1 cellular context compared by ENCODE assay signal in genomic region chr1:2502661-2503553, GRCh38.
A peak's percentile ranks its signal among the peaks of the same experiment; 100 is the strongest.
TF ChIP-seq lines count a peak whose summit lies in the region.

No MANE protein-coding gene starts in this region.

TF ChIP-seq in HepG2, 621 proteins besides CTCF, POLR2A, EP300 and RAD21:
- TF ChIP-seq KDM2A (CRISPR knock-in tag; IDR thresholded peaks at IDR 0.05; ENCODE audit: borderline replicate concordance, low read depth) (0 out of 2 replicates have a peak, but pooled peaks have one; percentile 22), ZNF713 (CRISPR knock-in tag; IDR thresholded peaks at IDR 0.05) (no peak)
